In genomic region chr6:27547157-27548075, GRCh38 we compare ENCODE assay signal across 8 cellular contexts.
A peak's percentile ranks its signal among the peaks of the same experiment; 100 is the strongest.
DNase-seq lines count a peak whose midpoint lies in the region; ATAC-seq and TF ChIP-seq lines count a peak whose summit lies in the region.

No MANE protein-coding gene starts in this region.

- peaks cover 24% of the 10 kb centered on the region for H3F3A ChIP-seq in smooth muscle cell (ENCODE audit: low read depth)

- peak; percentile 30 to 57 (median 45) for DNase-seq in stimulated activated CD4-positive, alpha-beta T cell treated with anti-CD3 and anti-CD28 coated beads, Interleukin-12 subunit alpha, Interleukin-12 subunit beta, amount 100 ng/mL, for 48 hours (ENCODE audit: low read depth in 2 of 3, low spot score in 1 of 3)
- DNase-seq in stimulated activated CD4-positive, alpha-beta T cell treated with anti-CD3 and anti-CD28 coated beads, Interleukin-4, amount 100 ng/mL, for 1 hour, result no peak
- peak; percentile 48 for DNase-seq in NCI-H82 treated with DMSO at 0.1 percent for 48 hours (lab: John Stamatoyannopoulos, UW; ENCODE audit: unreplicated experiment)
- DNase-seq in choroid plexus epithelial cell (ENCODE audit: low read depth), result peak; percentile 77
- DNase-seq in smooth muscle cell (lab: John Stamatoyannopoulos, UW; ENCODE audit: unreplicated experiment), result no peak

- peak overlapping the region; percentile 51 for H3K4me3 ChIP-seq in choroid plexus epithelial cell (ENCODE audit: low read depth, low read length)
- peak overlapping the region; percentile 57 for H3K4me3 ChIP-seq in smooth muscle cell

- H3K4me2 ChIP-seq in smooth muscle cell, result peak overlapping the region; percentile 92

- TF ChIP-seq POLR2A in GM18505 (IDR thresholded peaks at IDR 0.05; ENCODE audit: borderline replicate concordance, extremely low read depth, insufficient read depth, insufficient read length), result no peak

- no peaks in the 10 kb centered on the region for H3K27me3 ChIP-seq in smooth muscle cell (ENCODE audit: low read depth)

- no peaks in the 10 kb centered on the region for H3K9me3 ChIP-seq in smooth muscle cell (replicated peaks; ENCODE audit: low read depth)

- TF ChIP-seq CTCF in choroid plexus epithelial cell (conservative IDR thresholded peaks at IDR 0.05; ENCODE audit: low read depth, low read length) (no peak), smooth muscle cell (IDR thresholded peaks at IDR 0.05; ENCODE audit: borderline replicate concordance, insufficient read depth, poor library complexity, severe bottlenecking) (no peak)

- H3K9ac ChIP-seq in smooth muscle cell (ENCODE audit: low read depth), result peak overlapping the region; percentile 10

- peaks cover 5% of the 10 kb centered on the region for H3K4me1 ChIP-seq in smooth muscle cell (ENCODE audit: low read depth)

- H3K79me2 ChIP-seq in smooth muscle cell (ENCODE audit: low read depth), result no peaks in the 10 kb centered on the region

- H2AFZ ChIP-seq in smooth muscle cell (ENCODE audit: low read depth), result peak overlapping the region; percentile 94

- no peaks in the 10 kb centered on the region for H3K36me3 ChIP-seq in smooth muscle cell (ENCODE audit: low read depth)

- H3K27ac ChIP-seq in smooth muscle cell (ENCODE audit: low read depth), result peak overlapping the region; percentile 20

- H4K20me1 ChIP-seq in smooth muscle cell (ENCODE audit: low read depth), result no peaks in the 10 kb centered on the region

- ATAC-seq in GM18498 (IDR thresholded peaks at IDR 0.05; ENCODE audit: unreplicated experiment) (no peak), GM18505 (IDR thresholded peaks at IDR 0.05; ENCODE audit: unreplicated experiment) (no peak), HG03469 (IDR thresholded peaks at IDR 0.05; ENCODE audit: unreplicated experiment) (no peak)

- 18% methylated on average over 23 of the region's 23 CpGs for WGBS in smooth muscle cell (ENCODE audit: low lambda C conversion rate)

Comparison
In these comparisons a context has a peak if more than half of its experiments do, and no peak if none do; other contexts are left out.
1. DNase-seq: peak in stimulated activated CD4-positive, alpha-beta T cell treated with anti-CD3 and anti-CD28 coated beads, Interleukin-12 subunit alpha, Interleukin-12 subunit beta, amount 100 ng/mL, for 48 hours (3 of 3), NCI-H82 treated with DMSO at 0.1 percent for 48 hours (single experiment) and choroid plexus epithelial cell (single experiment); none in stimulated activated CD4-positive, alpha-beta T cell treated with anti-CD3 and anti-CD28 coated beads, Interleukin-4, amount 100 ng/mL, for 1 hour (single experiment) and smooth muscle cell (single experiment).